ENCODE assay signal across 9 cellular contexts in genomic region chr14:69877492-69877891, GRCh38. TPM values are rescaled to one million over a fixed set of nuclear protein-coding genes. Genes with fewer than 3 reads are reported as not detected.
A peak's percentile ranks its signal among the peaks of the same experiment; 100 is the strongest.
DNase-seq lines count a peak whose midpoint lies in the region; ATAC-seq and TF ChIP-seq lines count a peak whose summit lies in the region.
"Had no signal": no experiment of that assay in that cellular context is flagged by ENCODE, and none has a peak within 500 bp of the region (broad histone marks: within the 10 kb centered on the region; RNA-seq: fewer than 3 reads in every experiment).

No MANE protein-coding gene starts in this region.

- CTCF ChIA-PET in activated naive CD4-positive, alpha-beta T cell treated with anti-CD3 and anti-CD28 coated beads, Interleukin-2, amount 10 ng/mL, durations not matched to agents 7 days and 5 days (lab: Charles Lee), result interaction anchor here (0.6 to 3.3 kb wide), 14 partner anchors 11 to 293 kb away, joined by 3 to 27 read pairs (median 4); no protein-coding TSS in a partner anchor

- H3K27me3 ChIP-seq in BE2C (peaks cover 52% of the 10 kb centered on the region), kidney epithelial cell (ENCODE audit: control insufficient read depth, insufficient read depth, low read length) (peaks cover 48% of the 10 kb centered on the region)

- peaks cover 67% of the 10 kb centered on the region for H3K27me3 Mint-ChIP-seq in activated naive CD4-positive, alpha-beta T cell treated with anti-CD3 and anti-CD28 coated beads, Interleukin-2, amount 10 ng/mL, durations not matched to agents 7 days and 5 days

- H3K4me3 ChIP-seq in BE2C (ENCODE audit: low read depth, low read length) (no peak overlapping the region), HFF-Myc (replicated peaks; ENCODE audit: low read depth, low read length) (no peak overlapping the region), kidney epithelial cell (ENCODE audit: low read depth, low read length) (no peak overlapping the region)

- no peaks in the 10 kb centered on the region for H3K4me1 Mint-ChIP-seq in activated naive CD4-positive, alpha-beta T cell treated with anti-CD3 and anti-CD28 coated beads, Interleukin-2, amount 10 ng/mL, durations not matched to agents 7 days and 5 days

- H3K36me3 Mint-ChIP-seq in activated naive CD4-positive, alpha-beta T cell treated with anti-CD3 and anti-CD28 coated beads, Interleukin-2, amount 10 ng/mL, durations not matched to agents 7 days and 5 days, result no peaks in the 10 kb centered on the region
- H3K36me3 Mint-ChIP-seq: memory B cell had no signal

- H3K4me1 ChIP-seq in BE2C, result no peaks in the 10 kb centered on the region

- no peaks in the 10 kb centered on the region for H3K9me3 ChIP-seq in BE2C

- ATAC-seq in GM21737 (IDR thresholded peaks at IDR 0.05; ENCODE audit: unreplicated experiment), result no peak

- no peaks in the 10 kb centered on the region for H3K9me3 Mint-ChIP-seq in activated naive CD4-positive, alpha-beta T cell treated with anti-CD3 and anti-CD28 coated beads, Interleukin-2, amount 10 ng/mL, durations not matched to agents 7 days and 5 days

- peak; percentile 42 for TF ChIP-seq CTCF in BE2C (IDR thresholded peaks at IDR 0.05; ENCODE audit: low read depth, low read length)
- TF ChIP-seq CTCF in HFF-Myc (IDR thresholded peaks at IDR 0.05; ENCODE audit: low read depth, low read length, missing control alignments), result peak; percentile 41
- peak; percentile 30 for TF ChIP-seq CTCF in kidney epithelial cell (IDR thresholded peaks at IDR 0.05; ENCODE audit: insufficient read depth, low read length, poor library complexity, severe bottlenecking)

- no peak overlapping the region for H3K27ac Mint-ChIP-seq in activated naive CD4-positive, alpha-beta T cell treated with anti-CD3 and anti-CD28 coated beads, Interleukin-2, amount 10 ng/mL, durations not matched to agents 7 days and 5 days
- H3K27ac Mint-ChIP-seq: memory B cell had no signal

- H3K4me3 Mint-ChIP-seq in activated naive CD4-positive, alpha-beta T cell treated with anti-CD3 and anti-CD28 coated beads, Interleukin-2, amount 10 ng/mL, durations not matched to agents 7 days and 5 days, result no peak overlapping the region
- H3K4me3 Mint-ChIP-seq: memory B cell had no signal

- no peak for DNase-seq in BE2C
- no peak for DNase-seq in HFF-Myc (ENCODE audit: extremely low read depth, low read depth)
- DNase-seq in SW480 (ENCODE audit: low spot score), result peak; percentile 13
- DNase-seq in kidney epithelial cell (ENCODE audit: low read depth), result no peak
- no peak for DNase-seq in RKO (ENCODE audit: low spot score)
- no peak for DNase-seq in SIG-M5 (lab: John Stamatoyannopoulos, UW)
- DNase-seq in activated naive CD4-positive, alpha-beta T cell treated with anti-CD3 and anti-CD28 coated beads, Interleukin-2, amount 10 ng/mL, durations not matched to agents 7 days and 5 days, result no peak

- H3K36me3 ChIP-seq in BE2C (no peaks in the 10 kb centered on the region), kidney epithelial cell (ENCODE audit: control insufficient read depth, insufficient read depth, low read length) (no peaks in the 10 kb centered on the region)

RNA-seq across cellular contexts. Expression of gene SMOC1, which starts 1.7 kb away (rescaled TPM):
- polyA plus RNA-seq in BE2C (2012; ENCODE audit: insufficient read depth, insufficient read length, low read depth), result not detected
- 1.4 and 2.7 TPM in 2 replicates for total RNA-seq in kidney epithelial cell
